9 cellular contexts compared by ENCODE assay signal in genomic region chr3:141797167-141797773, GRCh38. TPM values are rescaled to one million over a fixed set of nuclear protein-coding genes. Genes with fewer than 3 reads are reported as not detected.
DNase-seq lines count a peak whose midpoint lies in the region; ATAC-seq and TF ChIP-seq lines count a peak whose summit lies in the region.
"Had no signal": no experiment of that assay in that cellular context is flagged by ENCODE, and none has a peak within 500 bp of the region (broad histone marks: within the 10 kb centered on the region; RNA-seq: fewer than 3 reads in every experiment).

No MANE protein-coding gene starts in this region.

- H3K4me3 Mint-ChIP-seq in neural crest cell, result peak overlapping the region; percentile 85

- H3K4me1 Mint-ChIP-seq in neural crest cell, result peaks cover 45% of the 10 kb centered on the region

- TF ChIP-seq CTCF in GM13977 (IDR thresholded peaks at IDR 0.05; ENCODE audit: extremely low read depth, insufficient read depth, missing control alignments), result no peak
- TF ChIP-seq CTCF in KMS-11 (conservative IDR thresholded peaks at IDR 0.05; ENCODE audit: low read depth, low read length), result no peak
- TF ChIP-seq CTCF in neural crest cell (conservative IDR thresholded peaks at IDR 0.05), result no peak
- TF ChIP-seq CTCF in uterus (IDR thresholded peaks at IDR 0.05), result no peak

- in situ Hi-C loops in GM13977 (cut with MboI; ENCODE audit: low pct_unique_long_range_greater_than_20kb, low sequenced_read_pairs, unreplicated experiment), result no loop called here

- no peaks in the 10 kb centered on the region for H4K20me1 ChIP-seq in KMS-11 (ENCODE audit: insufficient read depth)

- peak overlapping the region; percentile 71 for H2AFZ ChIP-seq in KMS-11 (ENCODE audit: low read depth)

- H3K36me3 Mint-ChIP-seq in neural crest cell (ENCODE audit: low read depth), result no peaks in the 10 kb centered on the region

- H3K27me3 ChIP-seq in KMS-11 (ENCODE audit: insufficient read depth, low read depth), result no peaks in the 10 kb centered on the region
- no peaks in the 10 kb centered on the region for H3K27me3 ChIP-seq in uterus
- H3K27me3 ChIP-seq: SJSA1 had no signal

- no peaks in the 10 kb centered on the region for H3K27me3 Mint-ChIP-seq in neural crest cell (ENCODE audit: low read depth)

- DNase-seq in GM13977 (ENCODE audit: low spot score) (peak; percentile 50), globus pallidus (ENCODE audit: low spot score) (peak; percentile 17), neural crest cell (ENCODE audit: low read depth, low spot score) (peak; percentile 58), uterus (peak; percentile 33 to 39), LoVo (ENCODE audit: low spot score) (no peak)
- peak; percentile 40 for DNase-seq in activated effector memory CD4-positive, alpha-beta T cell treated with Interleukin-2 at 50 U/mL for 16 hours

- H3K9me3 ChIP-seq in uterus, result no peaks in the 10 kb centered on the region
- H3K9me3 ChIP-seq: SJSA1 had no signal

- no peaks in the 10 kb centered on the region for H3K36me3 ChIP-seq in KMS-11 (ENCODE audit: insufficient read depth)
- H3K36me3 ChIP-seq in uterus, result no peaks in the 10 kb centered on the region
- H3K36me3 ChIP-seq: SJSA1 had no signal

- peak overlapping the region; percentile 74 for H3K4me2 ChIP-seq in KMS-11

- H3K27ac Mint-ChIP-seq in neural crest cell (ENCODE audit: unreplicated experiment), result peak overlapping the region; percentile 99

- H3K9me3 Mint-ChIP-seq in neural crest cell, result peaks cover 3% of the 10 kb centered on the region

- no peak overlapping the region for H3K4me3 ChIP-seq in KMS-11 (IDR thresholded peaks at IDR 0.05; ENCODE audit: insufficient read depth, low read depth, low read length)
- peak overlapping the region; percentile 21 to 30 for H3K4me3 ChIP-seq in uterus
- H3K4me3 ChIP-seq: SJSA1 had no signal

- TF ChIP-seq POLR2A in uterus (IDR thresholded peaks at IDR 0.05), result peak in 1 of 2 donors; percentile 12

- intact Hi-C loops in uterus (cut with DNase I; ENCODE audit: low total_unique reads), result no loop called here

- H3K9ac ChIP-seq in KMS-11, result peak overlapping the region; percentile 49; the same call in 1 of the 2 replicates

- H3K27ac ChIP-seq in KMS-11, result peak overlapping the region; percentile 87
- H3K27ac ChIP-seq in uterus, result peak overlapping the region; percentile 79 to 85
- H3K27ac ChIP-seq: SJSA1 had no signal

- H3K4me1 ChIP-seq in KMS-11 (ENCODE audit: low read depth, poor library complexity, severe bottlenecking) (peaks cover 34% of the 10 kb centered on the region), uterus (peaks cover 0 to 12% of the 10 kb centered on the region in 2 donors)

- H3K79me2 ChIP-seq in KMS-11 (ENCODE audit: insufficient read depth, low read depth), result no peaks in the 10 kb centered on the region

- no peak for ATAC-seq in GM19467 (IDR thresholded peaks at IDR 0.05; ENCODE audit: unreplicated experiment)

RNA-seq across cellular contexts. Expression of gene GRK7, which starts 34.1 kb away (rescaled TPM):
- not detected in 2 replicates for total RNA-seq in neural crest cell
- under 1 TPM in 2 of 4 donors, not detected in 2; 0.14 to 0.18 TPM for total RNA-seq in uterus
- total RNA-seq: SJSA1 had no signal

RNA-seq across cellular contexts. Expression of gene RNF7, which starts 59.2 kb away (rescaled TPM):
- total RNA-seq in neural crest cell (103 and 107 TPM in 2 replicates), uterus (10 to 100 TPM; 59.2 to 91.8 (median 70.7) TPM)
